In the genomic region with DNA sequence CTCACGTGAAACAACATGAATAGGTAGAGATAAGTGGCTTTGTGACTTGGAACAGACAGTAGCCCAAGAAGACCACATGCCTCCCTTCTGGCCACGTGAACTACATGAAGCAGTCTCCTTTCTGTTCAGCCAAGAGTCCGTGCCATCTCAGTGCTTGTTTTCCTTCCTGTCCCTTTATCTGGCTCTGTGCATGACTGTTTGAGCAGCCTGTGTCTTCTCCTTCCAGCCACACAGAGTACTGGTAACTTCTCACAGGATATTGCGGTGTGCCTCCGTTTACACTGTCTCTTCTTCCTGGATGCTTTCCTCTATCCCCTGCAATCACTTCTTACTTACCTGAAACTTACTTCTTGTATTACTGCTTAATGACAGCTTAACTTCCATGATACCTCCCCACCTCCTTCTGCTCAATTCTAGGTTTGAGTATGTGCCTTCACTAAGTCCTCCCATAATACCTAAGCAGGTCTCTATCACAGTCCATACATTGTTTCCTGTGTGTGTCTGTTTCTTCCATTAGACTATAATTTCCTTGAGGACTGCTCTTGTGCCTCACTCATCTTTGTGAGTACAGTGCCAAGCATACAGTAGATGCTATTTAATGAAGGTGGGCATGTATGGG, we compare ENCODE assay signal across 22 cellular contexts.
DNase-seq lines count a peak whose midpoint lies in the region; ATAC-seq, FAIRE-seq and TF ChIP-seq lines count a peak whose summit lies in the region.
"Had no signal": no experiment of that assay in that cellular context is flagged by ENCODE, and none has a peak within 500 bp of the region (broad histone marks: within the 10 kb centered on the region; RNA-seq: fewer than 3 reads in every experiment).

No MANE protein-coding gene starts in this region.

- no peak for DNase-seq in activated T-cell treated with anti-CD3 and anti-CD28 coated beads, Interleukin-2, amount 50 U/mL, for 72 hours
- DNase-seq in activated T-cell treated with anti-CD3 and anti-CD28 coated beads, Interleukin-2, amount 50 U/mL, for 48 hours = no peak
- DNase-seq in GM12891 (ENCODE audit: insufficient read length, low spot score) (no peak), nephron progenitor cell (no peak), G401 (ENCODE audit: low spot score) (no peak), coronary artery (ENCODE audit: low spot score) (no peak)
- DNase-seq: BE2C; CD4-positive, alpha-beta T cell; GF-D8; Karpas-422; NCI-H1694; NCI-H2081; NCI-H2171; NCI-H345; NCI-H524; NCI-H774; NK-92 treated with Interleukin-12 subunit alpha and Interleukin-12 subunit beta, amount 100 ng/mL, for 24 hours; SIG-M5; SK-N-SH had no signal

- H3K4me3 ChIP-seq in BLaER1 treated with 17β-estradiol and CSF1 and Interleukin-3, amounts not matched to agents 10 nM and 100 nM = no peak overlapping the region
- no peak overlapping the region for H3K4me3 ChIP-seq in coronary artery

- TF ChIP-seq POLR2A in GM12891 (IDR thresholded peaks at IDR 0.05; ENCODE audit: low read depth, low read length) = no peak

- H4K20me1 ChIP-seq in BLaER1 treated with 17β-estradiol and CSF1 and Interleukin-3, amounts not matched to agents 10 nM and 100 nM = peaks cover 0 to 8% (median 0%) of the 10 kb centered on the region in 11 experiments; a peak in 3 of 22 replicates

- in situ Hi-C loops in G401 (cut with HindIII; ENCODE audit: low sequenced_read_pairs) = no loop called here

- peaks cover 0 to 17% (median 6%) of the 10 kb centered on the region in 11 experiments; a peak in 12 of 22 replicates for H3K9me3 ChIP-seq in BLaER1 treated with 17β-estradiol and CSF1 and Interleukin-3, amounts not matched to agents 10 nM and 100 nM (replicated peaks in 1 of 11)
- H3K9me3 ChIP-seq: BE2C, SK-N-SH had no signal

- TF ChIP-seq CTCF in nephron progenitor cell (IDR thresholded peaks at IDR 0.05) (no peak), coronary artery (IDR thresholded peaks at IDR 0.05) (no peak)

- no peak overlapping the region for H3K9ac ChIP-seq in BLaER1 treated with 17β-estradiol and CSF1 and Interleukin-3, amounts not matched to agents 10 nM and 100 nM
- H3K9ac ChIP-seq: SK-N-SH had no signal

- H3K36me3 ChIP-seq in BLaER1 treated with 17β-estradiol and CSF1 and Interleukin-3, amounts not matched to agents 10 nM and 100 nM = peaks cover 0 to 12% (median 0%) of the 10 kb centered on the region in 11 experiments; a peak in 3 of 22 replicates
- H3K36me3 ChIP-seq: BE2C had no signal

- ATAC-seq in activated T-cell treated with anti-CD3 and anti-CD28 coated beads, Interleukin-2, amount 50 U/mL, for 72 hours (replicated peaks in 1 of 2) = peak; percentile 24 to 37
- ATAC-seq: Panc1 had no signal

- peak overlapping the region in 2 of 11 experiments; percentile 10 to 24; a peak in 1 of 22 replicates for H3K27ac ChIP-seq in BLaER1 treated with 17β-estradiol and CSF1 and Interleukin-3, amounts not matched to agents 10 nM and 100 nM
- no peak overlapping the region for H3K27ac ChIP-seq in coronary artery

- H3K9me3 Mint-ChIP-seq in activated T-cell treated with anti-CD3 and anti-CD28 coated beads, Interleukin-2, amount 50 U/mL, for 72 hours = peaks cover 0 to 2% of the 10 kb centered on the region in 2 donors
- no peaks in the 10 kb centered on the region for H3K9me3 Mint-ChIP-seq in nephron progenitor cell

- no peak overlapping the region for H3K27ac Mint-ChIP-seq in activated T-cell treated with anti-CD3 and anti-CD28 coated beads, Interleukin-2, amount 50 U/mL, for 72 hours
- peak overlapping the region; percentile 10 for H3K27ac Mint-ChIP-seq in nephron progenitor cell
- H3K27ac Mint-ChIP-seq: CD4-positive, alpha-beta T cell had no signal

- peaks cover 20 to 37% (median 32%) of the 10 kb centered on the region in 10 experiments for H3K4me1 ChIP-seq in BLaER1 treated with 17β-estradiol and CSF1 and Interleukin-3, amounts not matched to agents 10 nM and 100 nM
- H3K4me1 ChIP-seq: BE2C had no signal

- H3K27me3 ChIP-seq in BLaER1 treated with 17β-estradiol and CSF1 and Interleukin-3, amounts not matched to agents 10 nM and 100 nM = no peaks in the 10 kb centered on the region
- H3K27me3 ChIP-seq: BE2C had no signal

- H3K36me3 Mint-ChIP-seq in activated T-cell treated with anti-CD3 and anti-CD28 coated beads, Interleukin-2, amount 50 U/mL, for 72 hours (ENCODE audit: insufficient read depth in 2 of 2) = no peaks in the 10 kb centered on the region
- H3K36me3 Mint-ChIP-seq in nephron progenitor cell (ENCODE audit: low read depth) = peaks cover 14% of the 10 kb centered on the region

- peak overlapping the region; percentile 31 to 75 (median 62) for H3K4me2 ChIP-seq in BLaER1 treated with 17β-estradiol and CSF1 and Interleukin-3, amounts not matched to agents 10 nM and 100 nM
- H3K4me2 ChIP-seq: SK-N-SH had no signal

- FAIRE-seq in GM12891 (lab: Jason Lieb, UNC) = peak; percentile 71
- FAIRE-seq: H54 had no signal

- H3K4me1 Mint-ChIP-seq in activated T-cell treated with anti-CD3 and anti-CD28 coated beads, Interleukin-2, amount 50 U/mL, for 72 hours (ENCODE audit: low read depth) = peaks cover 14% of the 10 kb centered on the region
- H3K4me1 Mint-ChIP-seq in nephron progenitor cell = peaks cover 38% of the 10 kb centered on the region

- no peaks in the 10 kb centered on the region for H3K27me3 Mint-ChIP-seq in activated T-cell treated with anti-CD3 and anti-CD28 coated beads, Interleukin-2, amount 50 U/mL, for 72 hours (ENCODE audit: low read depth)
- H3K27me3 Mint-ChIP-seq in nephron progenitor cell (ENCODE audit: low read depth, poor library complexity) = peaks cover 8% of the 10 kb centered on the region
- H3K27me3 Mint-ChIP-seq: CD4-positive, alpha-beta T cell had no signal

- no peak overlapping the region for H3K4me3 Mint-ChIP-seq in activated T-cell treated with anti-CD3 and anti-CD28 coated beads, Interleukin-2, amount 50 U/mL, for 72 hours
- no peak overlapping the region for H3K4me3 Mint-ChIP-seq in nephron progenitor cell
- H3K4me3 Mint-ChIP-seq: CD4-positive, alpha-beta T cell had no signal

TF ChIP-seq in GM12891, 5 proteins besides CTCF, POLR2A, EP300 and RAD21:
- TF ChIP-seq PAX5 (IDR thresholded peaks at IDR 0.05; ENCODE audit: insufficient read depth, low read length, severe bottlenecking) = no peak
- TF ChIP-seq SPI1 (IDR thresholded peaks at IDR 0.05; ENCODE audit: low read depth, low read length) = no peak
- TF ChIP-seq POU2F2 (IDR thresholded peaks at IDR 0.05; ENCODE audit: low read depth, low read length) = no peak
- TF ChIP-seq POLR2AphosphoS5 (IDR thresholded peaks at IDR 0.05; ENCODE audit: low read depth, low read length) = no peak
- no peak for TF ChIP-seq TAF1 (IDR thresholded peaks at IDR 0.05; ENCODE audit: low read depth, low read length)
